In genomic region chr22:45996241-45997076, GRCh38 we compare ENCODE assay signal across 9 cellular contexts. TPM values are rescaled to one million over a fixed set of nuclear protein-coding genes. Genes with fewer than 3 reads are reported as not detected.
A peak's percentile ranks its signal among the peaks of the same experiment; 100 is the strongest.
DNase-seq lines count a peak whose midpoint lies in the region; ATAC-seq and TF ChIP-seq lines count a peak whose summit lies in the region.
"Had no signal": no experiment of that assay in that cellular context is flagged by ENCODE, and none has a peak within 500 bp of the region (broad histone marks: within the 10 kb centered on the region; RNA-seq: fewer than 3 reads in every experiment).

No MANE protein-coding gene starts in this region.

- peaks cover 55 to 69% (median 64%) of the 10 kb centered on the region in 10 experiments for H3K4me1 ChIP-seq in BLaER1 treated with 17β-estradiol and CSF1 and Interleukin-3, amounts not matched to agents 10 nM and 100 nM
- H3K4me1 ChIP-seq in Peyer's patch = peaks cover 0 to 55% (median 4%) of the 10 kb centered on the region in 4 donors

- TF ChIP-seq POLR2A in Peyer's patch (IDR thresholded peaks at IDR 0.05) = no peak

- no peaks in the 10 kb centered on the region for H3K36me3 ChIP-seq in BLaER1 treated with 17β-estradiol and CSF1 and Interleukin-3, amounts not matched to agents 10 nM and 100 nM
- no peaks in the 10 kb centered on the region for H3K36me3 ChIP-seq in Peyer's patch

- peak in 2 of 3 donors; percentile 44 to 70 for DNase-seq in Peyer's patch
- peak; percentile 71 for DNase-seq in fibroblast of mammary gland (ENCODE audit: low read depth)
- peak; percentile 94 for DNase-seq in posterior vena cava (ENCODE audit: low spot score)
- DNase-seq in NCI-H446 (lab: John Stamatoyannopoulos, UW) = no peak
- DNase-seq in activated naive CD4-positive, alpha-beta T cell treated with Interleukin-2 at 50 U/mL for 16 hours = no peak
- DNase-seq: activated CD8-positive, alpha-beta memory T cell treated with anti-CD3 and anti-CD28 coated beads, Interleukin-2, amount 10 ng/mL, durations not matched to agents 7 days and 5 days had no signal

- ATAC-seq in HG03432 (IDR thresholded peaks at IDR 0.05; ENCODE audit: unreplicated experiment) (no peak), GM19035 (IDR thresholded peaks at IDR 0.05; ENCODE audit: unreplicated experiment) (no peak)

- intact Hi-C loops in posterior vena cava (cut with DNase I) = loop anchor here in 1 of 2 donors (5.0 kb wide), 1 partner anchor 316 kb away; no protein-coding TSS in a partner anchor

- no peaks in the 10 kb centered on the region for H4K20me1 ChIP-seq in BLaER1 treated with 17β-estradiol and CSF1 and Interleukin-3, amounts not matched to agents 10 nM and 100 nM

- H3K4me2 ChIP-seq in BLaER1 treated with 17β-estradiol and CSF1 and Interleukin-3, amounts not matched to agents 10 nM and 100 nM = peak overlapping the region; percentile 60 to 96 (median 87)

- peak overlapping the region; percentile 65 to 81 (median 76) for H3K9ac ChIP-seq in BLaER1 treated with 17β-estradiol and CSF1 and Interleukin-3, amounts not matched to agents 10 nM and 100 nM

- no peaks in the 10 kb centered on the region for H3K27me3 ChIP-seq in BLaER1 treated with 17β-estradiol and CSF1 and Interleukin-3, amounts not matched to agents 10 nM and 100 nM
- no peaks in the 10 kb centered on the region for H3K27me3 ChIP-seq in Peyer's patch

- TF ChIP-seq CTCF in Peyer's patch (IDR thresholded peaks at IDR 0.05) = no peak
- no peak for TF ChIP-seq CTCF in fibroblast of mammary gland (conservative IDR thresholded peaks at IDR 0.05; ENCODE audit: control insufficient read depth, insufficient read depth, low read depth, low read length)

- H3K4me3 ChIP-seq in BLaER1 treated with 17β-estradiol and CSF1 and Interleukin-3, amounts not matched to agents 10 nM and 100 nM = peak overlapping the region in 7 of 10 experiments; percentile 2 to 50 (median 31); a peak in 7 of 20 replicates
- H3K4me3 ChIP-seq in Peyer's patch (no peak overlapping the region), fibroblast of mammary gland (ENCODE audit: control insufficient read depth, low read depth, low read length) (peak overlapping the region; percentile 32)

- no peaks in the 10 kb centered on the region for H3K9me3 ChIP-seq in BLaER1 treated with 17β-estradiol and CSF1 and Interleukin-3, amounts not matched to agents 10 nM and 100 nM (replicated peaks in 1 of 11)
- no peaks in the 10 kb centered on the region for H3K9me3 ChIP-seq in Peyer's patch

- H3K27ac ChIP-seq in BLaER1 treated with 17β-estradiol and CSF1 and Interleukin-3, amounts not matched to agents 10 nM and 100 nM = peak overlapping the region; percentile 71 to 91 (median 89)
- peak overlapping the region; percentile 34 to 83 (median 70) for H3K27ac ChIP-seq in Peyer's patch

RNA-seq across cellular contexts. Expression of gene WNT7B, which starts 19.5 kb away (rescaled TPM):
- total RNA-seq in Peyer's patch = not detected
- total RNA-seq in posterior vena cava = not detected
- total RNA-seq: activated CD8-positive, alpha-beta memory T cell treated with anti-CD3 and anti-CD28 coated beads, Interleukin-2, amount 10 ng/mL, durations not matched to agents 7 days and 5 days had no signal

Comparison
In these comparisons a context has a peak if more than half of its experiments do, and no peak if none do; other contexts are left out.
1. H3K4me3 ChIP-seq: peak in BLaER1 treated with 17β-estradiol and CSF1 and Interleukin-3, amounts not matched to agents 10 nM and 100 nM (7 of 10) and fibroblast of mammary gland (single experiment); none in Peyer's patch (0 of 4).
2. DNase-seq: peak in Peyer's patch (2 of 3), fibroblast of mammary gland (single experiment) and posterior vena cava (single experiment); none in NCI-H446 (0 of 2) and activated naive CD4-positive, alpha-beta T cell treated with Interleukin-2 at 50 U/mL for 16 hours (single experiment).